In genomic region chr14:74682169-74682952, GRCh38 we compare ENCODE assay signal across 18 cellular contexts. TPM values are rescaled to one million over a fixed set of nuclear protein-coding genes. Genes with fewer than 3 reads are reported as not detected.
DNase-seq lines count a peak whose midpoint lies in the region; ATAC-seq and TF ChIP-seq lines count a peak whose summit lies in the region.
"Had no signal": no experiment of that assay in that cellular context is flagged by ENCODE, and none has a peak within 500 bp of the region (broad histone marks: within the 10 kb centered on the region; RNA-seq: fewer than 3 reads in every experiment).

No MANE protein-coding gene starts in this region.

- peaks cover 7% of the 10 kb centered on the region for H3K4me1 Mint-ChIP-seq in T-helper 17 cell

- no peak overlapping the region for H3K9ac ChIP-seq in DND-41 (ENCODE audit: low read depth, low read length)
- H3K9ac ChIP-seq: GM23248 had no signal

- H3K27me3 ChIP-seq in DND-41 (ENCODE audit: insufficient read depth, low read length, poor library complexity): no peaks in the 10 kb centered on the region
- H3K27me3 ChIP-seq: heart left ventricle, SJCRH30 had no signal

- ATAC-seq in DND-41 (ENCODE audit: insufficient read depth, low read depth): no peak
- ATAC-seq in T-helper 17 cell: no peak
- ATAC-seq in activated CD4-positive, CD25-positive, alpha-beta regulatory T cell treated with anti-CD3 and anti-CD28 coated beads, Interleukin-2, amount 50 U/mL, for 24 hours: no peak
- ATAC-seq in HG02610 (IDR thresholded peaks at IDR 0.05; ENCODE audit: unreplicated experiment): no peak
- no peak for ATAC-seq in GM18868 (IDR thresholded peaks at IDR 0.05; ENCODE audit: unreplicated experiment)
- ATAC-seq in GM18867 (IDR thresholded peaks at IDR 0.05; ENCODE audit: unreplicated experiment): no peak
- ATAC-seq: heart left ventricle had no signal

- no peak for TF ChIP-seq CTCF in DND-41 (IDR thresholded peaks at IDR 0.05; ENCODE audit: borderline replicate concordance, extremely low read depth, low read length, poor library complexity, severe bottlenecking)

- H3K36me3 ChIP-seq in DND-41 (ENCODE audit: insufficient read depth, low read length): peaks cover 72% of the 10 kb centered on the region

- H3K27me3 Mint-ChIP-seq in T-helper 17 cell: no peaks in the 10 kb centered on the region

- no peak overlapping the region for H3K4me3 Mint-ChIP-seq in T-helper 17 cell
- H3K4me3 Mint-ChIP-seq: activated naive CD4-positive, alpha-beta T cell treated with anti-CD3 and anti-CD28 coated beads for 36 hours had no signal

- H3K27ac Mint-ChIP-seq in T-helper 17 cell: peak overlapping the region; percentile 14
- H3K27ac Mint-ChIP-seq: activated naive CD4-positive, alpha-beta T cell treated with anti-CD3 and anti-CD28 coated beads for 36 hours had no signal

- H3K79me2 ChIP-seq in DND-41 (ENCODE audit: insufficient read depth, low read length): no peaks in the 10 kb centered on the region

- H4K20me1 ChIP-seq in DND-41 (ENCODE audit: insufficient read depth, low read length): no peaks in the 10 kb centered on the region

- no peak overlapping the region for H2AFZ ChIP-seq in DND-41 (ENCODE audit: low read depth, low read length)
- H2AFZ ChIP-seq: GM23248 had no signal

- no peak overlapping the region for H3K4me3 ChIP-seq in DND-41 (ENCODE audit: low read depth in 1 of 2, low read length in 2 of 2)
- H3K4me3 ChIP-seq: GM23248, heart left ventricle, SJCRH30 had no signal

- peak overlapping the region; percentile 29; the same call in 1 of the 2 replicates for H3K27ac ChIP-seq in DND-41 (ENCODE audit: low read length)
- H3K27ac ChIP-seq: GM23248, heart left ventricle, SJCRH30 had no signal

- H3K9me3 ChIP-seq in DND-41 (ENCODE audit: insufficient read depth, low read length, severe bottlenecking): no peaks in the 10 kb centered on the region
- H3K9me3 ChIP-seq in T-helper 17 cell (ENCODE audit: control insufficient read depth, low read length, poor library complexity, severe bottlenecking): no peaks in the 10 kb centered on the region
- H3K9me3 ChIP-seq: heart left ventricle, SJCRH30 had no signal

- H3K4me2 ChIP-seq in DND-41 (ENCODE audit: insufficient read depth, low read length): no peak overlapping the region

- DNase-seq in DND-41 (no peak), T-helper 17 cell (no peak), head of caudate nucleus (peak in 31 of 42 donors; percentile 5 to 71 (median 36)), nucleus accumbens (lab: John Stamatoyannopoulos, UW) (peak in 36 of 56 donors; percentile 2 to 51 (median 16))
- DNase-seq: activated CD8-positive, alpha-beta memory T cell treated with anti-CD3 and anti-CD28 coated beads, Interleukin-2, amount 50 U/mL, for 4 hours; activated naive CD4-positive, alpha-beta T cell treated with anti-CD3 and anti-CD28 coated beads for 36 hours; GM23248; heart left ventricle; islet precursor cell; KG1; NCI-H2029 treated with DMSO at 0.1 percent for 48 hours; NCI-H510A; stimulated activated CD4-positive, alpha-beta T cell treated with anti-CD3 and anti-CD28 coated beads, Interleukin-2, amount 100 ng/mL, for 48 hours had no signal

- intact Hi-C loops in head of caudate nucleus (cut with DNase I): no loop called here

- peaks cover 16% of the 10 kb centered on the region for H3K4me1 ChIP-seq in DND-41 (ENCODE audit: insufficient read depth, low read length)
- H3K4me1 ChIP-seq: SJCRH30 had no signal

- peaks cover 6% of the 10 kb centered on the region for H3K36me3 Mint-ChIP-seq in T-helper 17 cell (ENCODE audit: low read depth)

RNA-seq across cellular contexts. Expression of gene AREL1, which starts 30.5 kb away (rescaled TPM):
- 10 to 100 TPM; 44.9 to 49.0 TPM for total RNA-seq in T-helper 17 cell

RNA-seq across cellular contexts. Expression of gene FCF1, which starts 30.6 kb away (rescaled TPM):
- 10 to 100 TPM; 37.2 to 39.5 TPM for total RNA-seq in T-helper 17 cell

Comparison
In these comparisons a context has a peak if more than half of its experiments do, and no peak if none do; other contexts are left out.
1. DNase-seq: peak in head of caudate nucleus (31 of 42) and nucleus accumbens (36 of 56); none in DND-41 (single experiment) and T-helper 17 cell (0 of 3).